Comparison of ENCODE assay signal across 9 cellular contexts in the genomic region with DNA sequence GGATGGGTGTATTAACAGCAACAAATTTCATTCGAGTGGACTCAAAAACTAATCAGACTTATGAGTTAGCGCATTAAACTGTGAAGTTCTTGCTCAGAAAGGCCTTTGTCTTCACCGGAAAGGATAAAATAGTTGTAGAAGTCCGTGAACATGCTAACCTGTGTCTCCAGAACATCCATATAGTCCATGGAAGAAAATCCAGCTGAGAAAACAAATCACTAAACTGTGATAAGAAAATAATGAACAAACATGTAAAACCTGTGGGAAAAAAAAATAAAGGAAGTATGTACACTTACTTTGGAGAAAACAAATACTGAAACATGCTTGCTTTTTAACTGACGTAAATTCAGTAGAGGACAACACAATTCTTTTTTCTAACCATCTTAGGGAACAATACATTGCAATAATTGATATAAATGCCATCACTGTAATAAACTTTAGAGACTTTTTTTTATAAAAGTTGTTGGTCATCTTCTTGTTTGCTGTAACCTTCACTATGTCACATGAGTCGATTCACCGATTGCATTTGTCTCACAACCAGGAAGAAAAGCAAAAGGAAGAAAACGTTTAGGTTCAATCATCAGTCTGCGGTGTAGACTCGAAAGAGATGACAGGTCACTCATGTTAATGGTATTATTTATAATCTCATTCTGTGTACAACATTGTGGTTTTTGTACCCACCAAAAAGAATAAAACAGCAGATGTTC.
"Had no signal": no experiment of that assay in that cellular context is flagged by ENCODE, and none has a peak within 500 bp of the region (broad histone marks: within the 10 kb centered on the region; RNA-seq: fewer than 3 reads in every experiment).

No MANE protein-coding gene starts in this region.

- H3K9me3 Mint-ChIP-seq: HFFc6 had no signal

- H3K36me3 ChIP-seq: HAP-1 had no signal

- H3K9me3 ChIP-seq: HAP-1 had no signal

- ATAC-seq: HCT116, K562 had no signal

- H3K4me3 Mint-ChIP-seq: HFFc6 had no signal

- H3K4me1 ChIP-seq: HAP-1 had no signal

- H3K4me3 ChIP-seq: GM23248, HAP-1, K562 had no signal

- FAIRE-seq: HTR-8/SVneo, K562 had no signal

- H3K27ac ChIP-seq: GM23248 had no signal

- DNase-seq: GM23248, GOT3, H7, HFFc6, IMR-90 had no signal
